Comparison of ENCODE assay signal across 9 cellular contexts in genomic region chr12:92987846-92988621, GRCh38. TPM values are rescaled to one million over a fixed set of nuclear protein-coding genes. Genes with fewer than 3 reads are reported as not detected.
DNase-seq lines count a peak whose midpoint lies in the region; ATAC-seq, FAIRE-seq and TF ChIP-seq lines count a peak whose summit lies in the region.
"Had no signal": no experiment of that assay in that cellular context is flagged by ENCODE, and none has a peak within 500 bp of the region (broad histone marks: within the 10 kb centered on the region; RNA-seq: fewer than 3 reads in every experiment).

No MANE protein-coding gene starts in this region.

- TF ChIP-seq EP300 in K562 (IDR thresholded peaks at IDR 0.05; ENCODE audit: low read length), result no peak

- H3K4me2 ChIP-seq in Loucy (ENCODE audit: low read depth, low read length, poor library complexity, severe bottlenecking), result no peak overlapping the region
- H3K4me2 ChIP-seq in K562 (ENCODE audit: insufficient read depth, low read length), result no peak overlapping the region
- no peak overlapping the region for H3K4me2 ChIP-seq in neuronal stem cell (ENCODE audit: insufficient read depth, low read length, poor library complexity, severe bottlenecking)

- no peak overlapping the region for H4K91ac ChIP-seq in neuronal stem cell (ENCODE audit: low read depth, low read length, poor library complexity)

- no peaks in the 10 kb centered on the region for H4K20me1 ChIP-seq in Loucy (ENCODE audit: insufficient read depth, low read length, poor library complexity, severe bottlenecking)
- no peaks in the 10 kb centered on the region for H4K20me1 ChIP-seq in K562 (replicated peaks; ENCODE audit: control insufficient read depth, insufficient read depth, low read length)

- TF ChIP-seq POLR2A in K562 (conservative IDR thresholded peaks at IDR 0.05), result no peak

- ATAC-seq in GM18517 (IDR thresholded peaks at IDR 0.05; ENCODE audit: unreplicated experiment), result peak; percentile 84
- ATAC-seq in GM21786 (IDR thresholded peaks at IDR 0.05; ENCODE audit: unreplicated experiment), result peak; percentile 82
- ATAC-seq in K562, result peak; percentile 39

- H2BK120ac ChIP-seq in neuronal stem cell (ENCODE audit: low read depth, low read length), result no peak overlapping the region

- TF ChIP-seq CTCF in Loucy (conservative IDR thresholded peaks at IDR 0.05; ENCODE audit: low read length), result no peak
- no peak for TF ChIP-seq CTCF in K562 (IDR thresholded peaks at IDR 0.05 in 2 of 3, conservative IDR thresholded peaks at IDR 0.05 in 1 of 3; ENCODE audit: insufficient read depth in 2 of 3, low read depth in 1 of 3, low read length in 3 of 3)

- in situ Hi-C loops in K562 (cut with MboI), result loop anchor here (25.0 kb wide), 1 partner anchor 424 kb away; no protein-coding TSS in a partner anchor

- H3K36me3 ChIP-seq in Loucy (ENCODE audit: insufficient read depth, low read length) (no peaks in the 10 kb centered on the region), K562 (ENCODE audit: control insufficient read depth, insufficient read depth, low read length) (no peaks in the 10 kb centered on the region), neuronal stem cell (replicated peaks in 1 of 2; ENCODE audit: control insufficient read depth in 2 of 2, insufficient read depth in 2 of 2, low read length in 2 of 2) (no peaks in the 10 kb centered on the region)

- no peak for FAIRE-seq in K562 (lab: Jason Lieb, UNC)

- no peak overlapping the region for H3K18ac ChIP-seq in neuronal stem cell (ENCODE audit: low read length)

- no peak overlapping the region for H2BK12ac ChIP-seq in neuronal stem cell (ENCODE audit: low read length)

- H3K9ac ChIP-seq in Loucy (ENCODE audit: low read depth, low read length, poor library complexity, severe bottlenecking), result no peak overlapping the region
- H3K9ac ChIP-seq in K562 (ENCODE audit: insufficient read depth in 1 of 2, low read depth in 2 of 2, low read length in 2 of 2), result 0 out of 4 replicates have a peak overlapping the region, but pooled peaks of 1 of the 2 experiments have one; percentile 19
- H3K9ac ChIP-seq in neuronal stem cell (ENCODE audit: low read depth, low read length, poor library complexity), result no peak overlapping the region

- 81% methylated on average over 4 of the region's 4 CpGs for WGBS in K562 (ENCODE audit: insufficient coverage, low coverage, missing lambda C conversion rate)
- WGBS in neuronal stem cell (ENCODE audit: extremely low coverage in 2 of 2, insufficient read length in 2 of 2, insufficient replicate concordance in 1 of 2), 2 donors, result no CpG with 5 or more reads among the region's 4 CpGs

- peak overlapping the region; percentile 79 for H2AFZ ChIP-seq in Loucy (ENCODE audit: low read length)
- peak overlapping the region; percentile 43 for H2AFZ ChIP-seq in K562 (ENCODE audit: low read depth, low read length)
- peak overlapping the region; percentile 61 for H2AFZ ChIP-seq in neuronal stem cell (ENCODE audit: low read length)

- no peak overlapping the region for H3K23ac ChIP-seq in neuronal stem cell (ENCODE audit: low read depth, low read length, poor library complexity)

- no peak for DNase-seq in K562 (ENCODE audit: extremely low read depth in 1 of 4, low spot score in 3 of 4)
- DNase-seq in neuronal stem cell (ENCODE audit: low spot score), result no peak
- no peak for DNase-seq in NCI-H1694 (lab: John Stamatoyannopoulos, UW)
- no peak for DNase-seq in NCI-H1092 (lab: John Stamatoyannopoulos, UW)
- DNase-seq in SW480 (ENCODE audit: low spot score), result no peak
- DNase-seq: natural killer cell had no signal

- H3K27ac ChIP-seq in K562 (ENCODE audit: extremely low read depth, low read depth, low read length) (no peak overlapping the region), neuronal stem cell (replicated peaks; ENCODE audit: low read length) (no peak overlapping the region)

- H3K4ac ChIP-seq in neuronal stem cell (ENCODE audit: low read length), result no peak overlapping the region

- POLR2A ChIA-PET in K562 (lab: Yijun Ruan, JAX), result interaction anchor here (0.6 to 1.1 kb wide), 8 partner anchors 10 to 432 kb away, joined by 3 to 7 read pairs (median 3); no protein-coding TSS in a partner anchor

- TF ChIP-seq RAD21 in K562 (CRISPR knock-in tag; conservative IDR thresholded peaks at IDR 0.05 in 1 of 2, IDR thresholded peaks at IDR 0.05 in 1 of 2), result no peak

- H3K9me3 ChIP-seq in Loucy (ENCODE audit: insufficient read depth, low read depth, low read length) (no peaks in the 10 kb centered on the region), K562 (replicated peaks; ENCODE audit: control insufficient read depth, insufficient read depth, low read depth, low read length) (no peaks in the 10 kb centered on the region), neuronal stem cell (replicated peaks in 1 of 2; ENCODE audit: control insufficient read depth in 2 of 2, insufficient read depth in 1 of 2, low read depth in 1 of 2, low read length in 2 of 2) (peaks cover 0 to under 1% of the 10 kb centered on the region in 2 donors)

- no peaks in the 10 kb centered on the region for H3K79me1 ChIP-seq in neuronal stem cell (ENCODE audit: low read depth, low read length)

- no peak overlapping the region for H2BK15ac ChIP-seq in neuronal stem cell (ENCODE audit: low read length)

- H2BK5ac ChIP-seq in neuronal stem cell (ENCODE audit: low read length), result no peak overlapping the region

- H3K4me1 ChIP-seq in Loucy (ENCODE audit: insufficient read depth, low read length, poor library complexity, severe bottlenecking), result peaks cover 5% of the 10 kb centered on the region
- peaks cover 0 to 12% of the 10 kb centered on the region in 2 experiments; a peak in 2 of 5 replicates for H3K4me1 ChIP-seq in K562 (replicated peaks in 1 of 2; ENCODE audit: control insufficient read depth in 2 of 2, insufficient read depth in 2 of 2, low read length in 2 of 2)
- peaks cover 0 to 3% of the 10 kb centered on the region in 2 donors for H3K4me1 ChIP-seq in neuronal stem cell (ENCODE audit: control insufficient read depth in 2 of 2, insufficient read depth in 1 of 2, low read depth in 1 of 2, low read length in 2 of 2)

- no peaks in the 10 kb centered on the region for H3F3A ChIP-seq in Loucy (ENCODE audit: low read depth)

- CTCF ChIA-PET in K562 (lab: Yijun Ruan, JAX; ENCODE audit: low intra/inter-chr PET ratio), result interaction anchor here (0.7 to 3.5 kb wide), 3 partner anchors 399 to 431 kb away, joined by 3 to 23 read pairs (median 11); no protein-coding TSS in a partner anchor

- no peak overlapping the region for H3K4me3 ChIP-seq in Loucy (ENCODE audit: low read length, poor library complexity, severe bottlenecking)
- no peak overlapping the region for H3K4me3 ChIP-seq in K562
- no peak overlapping the region for H3K4me3 ChIP-seq in neuronal stem cell (ENCODE audit: low read length in 2 of 2)

- H3K79me2 ChIP-seq in Loucy (ENCODE audit: insufficient read depth, low read length) (no peaks in the 10 kb centered on the region), K562 (ENCODE audit: control insufficient read depth, insufficient read depth, low read length) (no peaks in the 10 kb centered on the region)

- no peak overlapping the region for H2AK5ac ChIP-seq in neuronal stem cell (ENCODE audit: low read depth, low read length)

- no TSS peak for BruUV-seq in K562 (replicated peaks; lab: Mats Ljungman, UMichigan)

- no peak overlapping the region for H3K14ac ChIP-seq in neuronal stem cell (ENCODE audit: low read length)

- H3K9me2 ChIP-seq in Loucy (replicated peaks; ENCODE audit: low read depth, low read length), result no peaks in the 10 kb centered on the region

- no peak overlapping the region for H4K8ac ChIP-seq in neuronal stem cell (ENCODE audit: low read depth, low read length)

- no peaks in the 10 kb centered on the region for H3K9me1 ChIP-seq in K562 (ENCODE audit: control insufficient read depth, insufficient read depth, low read length)

- no peaks in the 10 kb centered on the region for H3K27me3 ChIP-seq in Loucy (ENCODE audit: insufficient read depth, low read length, poor library complexity, severe bottlenecking)
- H3K27me3 ChIP-seq in K562 (ENCODE audit: control insufficient read depth in 2 of 2, insufficient read depth in 2 of 2, low read length in 2 of 2), result no peaks in the 10 kb centered on the region
- no peaks in the 10 kb centered on the region for H3K27me3 ChIP-seq in neuronal stem cell (ENCODE audit: control insufficient read depth in 3 of 3, insufficient read depth in 3 of 3, low read depth in 1 of 3, low read length in 3 of 3)

- intact Hi-C loops in K562 (cut with micrococcal nuclease), result loop anchor here (2.0 to 10.0 kb wide), 4 partner anchors 203 to 1115 kb away; no protein-coding TSS in a partner anchor

TF ChIP-seq in K562, 482 proteins besides CTCF, POLR2A, EP300 and RAD21:
- TF ChIP-seq ZC3H11A (IDR thresholded peaks at IDR 0.05; ENCODE audit: low read depth, low read length) (peak; percentile 48; the same call in 1 of the 2 replicates), GTF2F1 (IDR thresholded peaks at IDR 0.05; ENCODE audit: low read depth, low read length) (no peak)

RNA-seq across cellular contexts. Expression of gene EEA1, which starts 58.9 kb away (rescaled TPM):
- total RNA-seq in K562 (2011; cell fraction: chromatin; rRNA removed; ENCODE audit: low replicate concordance), result 2.8 and 26.6 TPM in 2 replicates
- 1.8 and 2.2 TPM in 2 replicates for total RNA-seq in K562 (2011; cell fraction: nucleolus; rRNA removed)
- 5.1 and 6.6 TPM in 2 replicates for total RNA-seq in K562 (2011; cell fraction: nucleoplasm; rRNA removed)
- total RNA-seq in K562 (2014; rRNA removed) (5.7 and 7.5 TPM in 2 replicates), K562 (2014; rRNA removed; fragmentation: Illumina TruSeq; extraction: Trizol) (13.2 and 16.8 TPM in 2 replicates), K562 (2015; rRNA removed; fragmentation: Illumina TruSeq; extraction: Trizol) (17.1 and 17.3 TPM in 2 replicates), K562 (2021) (16.5 and 18.0 TPM in 2 replicates)
- polyA plus RNA-seq in K562 (2011; rRNA removed) (4.4 and 5.4 TPM in 2 replicates), K562 (2014; fragmentation: Illumina TruSeq; extraction: Trizol) (8.1 and 12.5 TPM in 2 replicates), K562 (2014; fragmentation: Nextera tagmentation; extraction: Ambion mirVana) (1 to 10 TPM; 3.5 to 4.8 TPM), K562 (2014; rRNA removed) (4.0 and 5.5 TPM in 2 replicates)
- polyA plus RNA-seq in K562 (2011; cell fraction: cytosol; rRNA removed), result 0.45 and 1.1 TPM in 2 replicates
- polyA plus RNA-seq in K562 (2011; cell fraction: nucleus; rRNA removed), result 3.9 and 4.0 TPM in 2 replicates
- polyA plus RNA-seq in K562 (2012), result 6.1 TPM in 2 replicates
- polyA minus RNA-seq in K562 (2011; rRNA and poly(A)+ RNA removed), result 29.0 and 36.6 TPM in 2 replicates
- 15.2 and 15.7 TPM in 2 replicates for polyA minus RNA-seq in K562 (2011; cell fraction: cytosol; rRNA and poly(A)+ RNA removed)
- 5.8 and 14.8 TPM in 2 replicates for polyA minus RNA-seq in K562 (2011; cell fraction: nucleus; rRNA and poly(A)+ RNA removed)
- polyA plus RNA-seq in neuronal stem cell (2013, experiment 1 of 2), result 10.8 TPM
- polyA plus RNA-seq in neuronal stem cell (2013, experiment 2 of 2), result 11.7 TPM
